In the genomic region with DNA sequence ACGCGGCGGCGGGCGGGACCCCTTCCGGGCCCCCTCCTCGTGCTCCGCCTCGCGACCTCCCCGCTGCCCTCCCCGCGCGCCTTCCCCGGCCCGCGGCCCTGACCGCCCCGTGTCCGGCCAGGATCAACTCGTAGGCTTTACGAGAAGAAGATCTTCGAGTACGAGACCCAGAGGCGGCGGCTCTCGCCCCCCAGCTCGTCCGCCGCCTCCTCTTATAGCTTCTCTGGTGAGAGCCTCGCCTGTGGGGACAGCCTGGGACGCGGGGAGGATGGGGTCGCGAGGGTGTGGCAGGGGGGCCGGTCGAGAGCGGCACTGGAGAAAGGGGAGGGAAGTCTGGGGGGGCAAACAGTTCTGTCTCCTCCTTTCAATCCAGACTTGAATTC, we compare ENCODE assay signal across 8 cellular contexts. TPM values are rescaled to one million over a fixed set of nuclear protein-coding genes. Genes with fewer than 3 reads are reported as not detected.
DNase-seq lines count a peak whose midpoint lies in the region; ATAC-seq lines count a peak whose summit lies in the region.

No MANE protein-coding gene starts in this region.

- peaks cover 6 to 21% (median 9%) of the 10 kb centered on the region in 11 experiments; a peak in 18 of 22 replicates for H3K27me3 ChIP-seq in BLaER1 treated with 17β-estradiol and CSF1 and Interleukin-3, amounts not matched to agents 10 nM and 100 nM
- no peaks in the 10 kb centered on the region for H3K27me3 ChIP-seq in HUES48 (ENCODE audit: control insufficient read depth, insufficient read depth, low read length)

- H3K9me3 Mint-ChIP-seq in naive thymus-derived CD8-positive, alpha-beta T cell = no peaks in the 10 kb centered on the region

- peaks cover 0 to 27% (median 11%) of the 10 kb centered on the region in 11 experiments; a peak in 9 of 22 replicates for H4K20me1 ChIP-seq in BLaER1 treated with 17β-estradiol and CSF1 and Interleukin-3, amounts not matched to agents 10 nM and 100 nM

- DNase-seq in naive thymus-derived CD8-positive, alpha-beta T cell = no peak
- DNase-seq in GF-D8 (lab: John Stamatoyannopoulos, UW) = no peak
- DNase-seq in C1 segment of cervical spinal cord (lab: John Stamatoyannopoulos, UW) = no peak
- no peak for DNase-seq in NCI-H1436 treated with DMSO at 0.1 percent for 48 hours (lab: John Stamatoyannopoulos, UW)

- H3K4me2 ChIP-seq in BLaER1 treated with 17β-estradiol and CSF1 and Interleukin-3, amounts not matched to agents 10 nM and 100 nM = peak overlapping the region; percentile 88 to 92 (median 89)

- POLR2A ChIA-PET in naive thymus-derived CD8-positive, alpha-beta T cell (lab: Charles Lee) = interaction anchor here (0.5 to 2.7 kb wide), 14 partner anchors 9 to 408 kb away, joined by 3 to 24 read pairs (median 4); partner anchors contain the start of genes LAGE3, RPL10, SLC10A3 and TAFAZZIN

- peaks cover 27 to 34% (median 30%) of the 10 kb centered on the region in 10 experiments for H3K4me1 ChIP-seq in BLaER1 treated with 17β-estradiol and CSF1 and Interleukin-3, amounts not matched to agents 10 nM and 100 nM
- peaks cover 11% of the 10 kb centered on the region for H3K4me1 ChIP-seq in HUES48 (ENCODE audit: control insufficient read depth, insufficient read depth, low read length)

- no peaks in the 10 kb centered on the region for H3K27me3 Mint-ChIP-seq in naive thymus-derived CD8-positive, alpha-beta T cell

- H3K4me3 Mint-ChIP-seq in naive thymus-derived CD8-positive, alpha-beta T cell = peak overlapping the region; percentile 73 to 92 (median 84)

- no peak for ATAC-seq in naive thymus-derived CD8-positive, alpha-beta T cell
- ATAC-seq in GM18511 (IDR thresholded peaks at IDR 0.05; ENCODE audit: unreplicated experiment) = no peak

- H3K9me3 ChIP-seq in BLaER1 treated with 17β-estradiol and CSF1 and Interleukin-3, amounts not matched to agents 10 nM and 100 nM (replicated peaks in 1 of 11) = peaks cover 26 to 63% (median 44%) of the 10 kb centered on the region in 11 experiments
- H3K9me3 ChIP-seq in HUES48 (ENCODE audit: control insufficient read depth, insufficient read depth, low read length) = peaks cover 20% of the 10 kb centered on the region; the same call in 1 of the 2 replicates

- H3K27ac ChIP-seq in BLaER1 treated with 17β-estradiol and CSF1 and Interleukin-3, amounts not matched to agents 10 nM and 100 nM = peak overlapping the region; percentile 92 to 98 (median 95)
- peak overlapping the region; percentile 95 for H3K27ac ChIP-seq in HUES48 (ENCODE audit: low read depth, low read length)
- H3K27ac ChIP-seq in cingulate gyrus (ENCODE audit: low read depth, low read length) = peak overlapping the region; percentile 95

- peak overlapping the region; percentile 43 to 95 (median 94) for H3K27ac Mint-ChIP-seq in naive thymus-derived CD8-positive, alpha-beta T cell

- peaks cover 0 to 12% (median 0%) of the 10 kb centered on the region in 3 donors for H3K36me3 Mint-ChIP-seq in naive thymus-derived CD8-positive, alpha-beta T cell

- peaks cover 0 to 9% (median 0%) of the 10 kb centered on the region in 11 experiments; a peak in 4 of 22 replicates for H3K36me3 ChIP-seq in BLaER1 treated with 17β-estradiol and CSF1 and Interleukin-3, amounts not matched to agents 10 nM and 100 nM
- H3K36me3 ChIP-seq in HUES48 (ENCODE audit: control insufficient read depth, insufficient read depth, low read length) = peaks cover 10% of the 10 kb centered on the region; the same call in 1 of the 2 replicates

- H3K4me1 Mint-ChIP-seq in naive thymus-derived CD8-positive, alpha-beta T cell = peaks cover 2 to 22% (median 20%) of the 10 kb centered on the region in 4 donors

- peak overlapping the region; percentile 95 to 99 (median 97) for H3K9ac ChIP-seq in BLaER1 treated with 17β-estradiol and CSF1 and Interleukin-3, amounts not matched to agents 10 nM and 100 nM
- peak overlapping the region; percentile 92 for H3K9ac ChIP-seq in HUES48 (ENCODE audit: low read depth, low read length)

- peak overlapping the region; percentile 77 to 90 (median 82) for H3K4me3 ChIP-seq in BLaER1 treated with 17β-estradiol and CSF1 and Interleukin-3, amounts not matched to agents 10 nM and 100 nM
- H3K4me3 ChIP-seq in HUES48 (ENCODE audit: low read depth, low read length) = peak overlapping the region; percentile 80

RNA-seq across cellular contexts. Expression of gene EMD, which starts 0.5 kb away (rescaled TPM):
- 10 to 100 TPM; 90.4 to 95.4 TPM for total RNA-seq in naive thymus-derived CD8-positive, alpha-beta T cell
- 10 to 100 TPM; 35.5 to 37.1 (median 35.7) TPM for polyA plus RNA-seq in naive thymus-derived CD8-positive, alpha-beta T cell

RNA-seq across cellular contexts. Expression of gene FLNA, which starts 5.1 kb away (rescaled TPM):
- total RNA-seq in naive thymus-derived CD8-positive, alpha-beta T cell = 100 to 1,000 TPM; 613 to 633 TPM
- 100 to 1,000 TPM; 156 to 341 (median 169) TPM for polyA plus RNA-seq in naive thymus-derived CD8-positive, alpha-beta T cell

RNA-seq across cellular contexts. Expression of gene RPL10, which starts 18.6 kb away (rescaled TPM):
- total RNA-seq in naive thymus-derived CD8-positive, alpha-beta T cell = 1,000 to 10,000 TPM; 4,733 to 4,862 TPM
- polyA plus RNA-seq in naive thymus-derived CD8-positive, alpha-beta T cell = 1,000 to 10,000 TPM; 5,585 to 7,081 (median 6,663) TPM

RNA-seq across cellular contexts. Expression of gene DNASE1L1, which starts 29.5 kb away (rescaled TPM):
- total RNA-seq in naive thymus-derived CD8-positive, alpha-beta T cell = 10 to 100 TPM; 16.6 to 19.9 TPM
- polyA plus RNA-seq in naive thymus-derived CD8-positive, alpha-beta T cell = 10 to 100 TPM; 12.7 to 15.3 (median 12.8) TPM

RNA-seq across cellular contexts. Expression of gene TAFAZZIN, which starts 31.8 kb away (rescaled TPM):
- total RNA-seq in naive thymus-derived CD8-positive, alpha-beta T cell = 100 to 1,000 TPM; 111 to 112 TPM
- polyA plus RNA-seq in naive thymus-derived CD8-positive, alpha-beta T cell = 10 to 100 TPM; 29.3 to 39.8 (median 37.8) TPM
